Comparison of ENCODE assay signal across 8 cellular contexts in the genomic region with DNA sequence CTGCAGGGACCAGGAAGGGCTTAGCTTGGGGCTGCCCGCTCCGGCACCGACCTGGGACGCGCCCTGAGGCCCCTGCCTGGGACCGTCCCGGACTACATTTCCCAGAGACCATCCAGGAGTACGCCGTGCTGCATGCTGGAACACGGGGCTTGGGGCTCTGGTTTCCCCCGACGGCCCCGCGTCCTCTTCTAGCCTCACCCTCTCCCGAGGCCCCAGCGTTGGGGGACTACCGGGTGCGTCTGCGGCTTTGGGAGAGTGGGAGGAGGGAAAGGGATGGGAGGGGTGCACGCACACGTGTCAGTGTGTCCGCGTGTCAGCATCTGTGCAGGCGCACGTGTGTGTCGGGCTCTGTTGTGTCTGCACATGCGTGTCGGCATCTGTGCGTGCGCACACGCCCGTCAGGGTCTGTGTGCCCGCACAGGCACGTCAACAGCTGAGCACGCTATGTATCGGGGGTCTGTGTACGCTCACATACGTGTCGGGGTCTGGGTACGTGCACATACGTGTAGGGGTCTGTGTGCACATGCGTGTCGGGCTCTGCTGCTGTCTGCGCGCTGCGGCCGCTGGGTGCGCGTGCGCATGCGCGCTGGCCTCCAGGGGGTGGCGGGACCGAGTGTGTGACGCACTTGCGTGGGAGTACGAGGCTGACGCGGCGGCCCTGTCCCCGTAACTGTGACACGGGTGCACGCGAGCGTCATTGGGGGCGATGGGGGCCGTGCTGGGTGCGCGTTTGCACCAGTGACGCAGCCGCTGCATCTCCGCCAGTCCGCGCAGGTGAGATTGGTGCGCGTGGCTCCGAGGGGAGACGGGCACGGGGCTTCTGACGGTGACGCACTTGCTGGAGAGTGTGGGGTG. TPM values are rescaled to one million over a fixed set of nuclear protein-coding genes. Genes with fewer than 3 reads are reported as not detected.
A peak's percentile ranks its signal among the peaks of the same experiment; 100 is the strongest.
DNase-seq lines count a peak whose midpoint lies in the region; ATAC-seq and TF ChIP-seq lines count a peak whose summit lies in the region.

Gene ZNF331 (plus strand): TSS at position 623 of the 855 bp plus-strand sequence. CDS start 31,232 bp downstream, outside the sequence.

- peak; percentile 78 for DNase-seq in ELF-1 (ENCODE audit: low read depth, low spot score)
- DNase-seq in GM23248, result peak; percentile 86
- peak; percentile 36 for DNase-seq in NCI-H1092 treated with DMSO at 0.1 percent for 48 hours (lab: John Stamatoyannopoulos, UW)
- peak; percentile 83 to 88 for DNase-seq in activated CD4-positive, alpha-beta T cell treated with anti-CD3 and anti-CD28 coated beads, Interleukin-2, amount 50 U/mL, for 4 hours
- DNase-seq in dermis microvascular lymphatic vessel endothelial cell (ENCODE audit: low read depth in 2 of 2), result peak; percentile 45 to 74
- DNase-seq in lower lobe of right lung, result peak; percentile 88
- DNase-seq in stimulated activated CD4-positive, alpha-beta T cell treated with anti-CD3 and anti-CD28 coated beads, TNF-alpha, amount 100 ng/mL, for 24 hours (ENCODE audit: low read depth in 3 of 3), result peak; percentile 77 to 81 (median 78)
- no peak for DNase-seq in GM19240 (ENCODE audit: insufficient read length, low spot score)

- H3K27ac ChIP-seq in GM23248 (peak within 1 kb of the TSS; percentile 83), lower lobe of right lung (peak within 1 kb of the TSS; percentile 89)

- WGBS in GM23248 (ENCODE audit: low coverage in 1 of 2, low lambda C conversion rate in 2 of 2, missing lambda C conversion rate in 2 of 2), 2 experiments, result 56 to 64% methylated on average over 64 to 81 of the region's 81 CpGs

- peak; percentile 93 to 94 for ATAC-seq in lower lobe of right lung

- H4K20me1 ChIP-seq in GM23248 (ENCODE audit: insufficient read depth), result no peaks in the 10 kb centered on the region

- no peaks in the 10 kb centered on the region for H3K9me3 ChIP-seq in GM23248 (ENCODE audit: low read depth)
- H3K9me3 ChIP-seq in lower lobe of right lung, result no peaks in the 10 kb centered on the region

- H3K27me3 ChIP-seq in GM23248 (replicated peaks; ENCODE audit: insufficient read depth), result no peaks in the 10 kb centered on the region
- H3K27me3 ChIP-seq in lower lobe of right lung (ENCODE audit: low read depth), result no peaks in the 10 kb centered on the region

- H3K4me2 ChIP-seq in GM23248 (ENCODE audit: unreplicated experiment), result peak within 1 kb of the TSS; percentile 80

- intact Hi-C loops in lower lobe of right lung (cut with DNase I), result no loop called here

- in situ Hi-C loops in GM23248 (cut with MboI), result no loop called here

- H2AFZ ChIP-seq in GM23248, result peak within 1 kb of the TSS; percentile 68

- peak within 1 kb of the TSS; percentile 99 for H3K9ac ChIP-seq in GM23248

- H3K9me2 ChIP-seq in GM23248 (ENCODE audit: insufficient read depth), result no peaks in the 10 kb centered on the region

- H3K4me3 ChIP-seq in GM23248, result peak within 1 kb of the TSS; percentile 86
- H3K4me3 ChIP-seq in lower lobe of right lung, result peak within 1 kb of the TSS; percentile 68

- H3K4me1 ChIP-seq in GM23248 (ENCODE audit: insufficient read depth) (peaks cover 9% of the 10 kb centered on the region), lower lobe of right lung (peaks cover 7% of the 10 kb centered on the region)

- H3K36me3 ChIP-seq in GM23248 (ENCODE audit: low read depth) (peaks cover 5% of the 10 kb centered on the region; the same call in 1 of the 2 replicates), lower lobe of right lung (peaks cover 28% of the 10 kb centered on the region)

- TF ChIP-seq CTCF in lower lobe of right lung (IDR thresholded peaks at IDR 0.05), result peak; percentile 35

- peaks cover 10% of the 10 kb centered on the region; the same call in 1 of the 2 replicates for H3F3A ChIP-seq in GM23248 (ENCODE audit: insufficient read depth)

- H3K79me2 ChIP-seq in GM23248 (ENCODE audit: insufficient read depth), result peaks cover 23% of the 10 kb centered on the region

RNA-seq across cellular contexts. Expression of gene ZNF331, which starts in this region (rescaled TPM):
- 12.0 and 13.9 TPM in 2 replicates for total RNA-seq in GM23248 (2014; rRNA removed; shearing (Covaris generic))
- 15.7 and 17.0 TPM in 2 replicates for polyA plus RNA-seq in GM23248 (2016; fragmentation: Nextera tagmentation; extraction: Ambion mirVana)
- 4.2 and 7.2 TPM in 2 replicates for total RNA-seq in dermis microvascular lymphatic vessel endothelial cell
- total RNA-seq in lower lobe of right lung, result 36.6 TPM
